In genomic region chr12:68336754-68337343, GRCh38 we compare ENCODE assay signal across 15 cellular contexts. TPM values are rescaled to one million over a fixed set of nuclear protein-coding genes. Genes with fewer than 3 reads are reported as not detected.
DNase-seq lines count a peak whose midpoint lies in the region; ATAC-seq, FAIRE-seq and TF ChIP-seq lines count a peak whose summit lies in the region.
"Had no signal": no experiment of that assay in that cellular context is flagged by ENCODE, and none has a peak within 500 bp of the region (broad histone marks: within the 10 kb centered on the region; RNA-seq: fewer than 3 reads in every experiment).

No MANE protein-coding gene starts in this region.

- no peaks in the 10 kb centered on the region for H3K79me2 ChIP-seq in K562 (ENCODE audit: control insufficient read depth, insufficient read depth, low read length)

- H3K27ac Mint-ChIP-seq in natural killer cell treated with Interleukin-12 subunit alpha and Interleukin-12 subunit beta and Interleukin-15 and Interleukin-18, amount 100 ng/mL, for 72 hours = no peak overlapping the region
- H3K27ac Mint-ChIP-seq: CD4-positive, CD25-positive, alpha-beta regulatory T cell; endodermal cell; naive thymus-derived CD4-positive, alpha-beta T cell had no signal

- H2AFZ ChIP-seq in K562 (ENCODE audit: low read depth, low read length) = no peak overlapping the region

- no peak for ATAC-seq in K562
- no peak for ATAC-seq in natural killer cell treated with Interleukin-12 subunit alpha and Interleukin-12 subunit beta and Interleukin-15 and Interleukin-18, amount 100 ng/mL, for 72 hours
- ATAC-seq in HG03442 (IDR thresholded peaks at IDR 0.05; ENCODE audit: unreplicated experiment) = no peak
- ATAC-seq: naive thymus-derived CD4-positive, alpha-beta T cell had no signal

- H3K4me1 ChIP-seq in K562 (replicated peaks in 1 of 2; ENCODE audit: control insufficient read depth in 2 of 2, insufficient read depth in 2 of 2, low read length in 2 of 2) (peaks cover 0 to 10% of the 10 kb centered on the region in 2 experiments; a peak in 2 of 5 replicates), rectal smooth muscle tissue (ENCODE audit: control insufficient read depth, insufficient read depth, low read length) (peaks cover 34% of the 10 kb centered on the region)

- H3K27ac ChIP-seq in K562 (ENCODE audit: extremely low read depth, low read depth, low read length) (no peak overlapping the region), rectal smooth muscle tissue (ENCODE audit: low read depth, low read length) (peak overlapping the region; percentile 89)

- peaks cover 20 to 27% of the 10 kb centered on the region in 2 donors for H3K4me1 Mint-ChIP-seq in natural killer cell treated with Interleukin-12 subunit alpha and Interleukin-12 subunit beta and Interleukin-15 and Interleukin-18, amount 100 ng/mL, for 72 hours (ENCODE audit: low read depth in 2 of 2)

- H3K27me3 ChIP-seq in K562 (ENCODE audit: control insufficient read depth in 2 of 2, insufficient read depth in 2 of 2, low read length in 2 of 2) (peaks cover 6 to 22% of the 10 kb centered on the region in 2 experiments), rectal smooth muscle tissue (ENCODE audit: control insufficient read depth, insufficient read depth, low read length) (no peaks in the 10 kb centered on the region), H7 (ENCODE audit: control insufficient read depth, insufficient read depth, low read length) (0 out of 2 replicates have a peak, but pooled peaks cover 1% of the 10 kb centered on the region)

- no peaks in the 10 kb centered on the region for H3K9me3 ChIP-seq in K562 (replicated peaks; ENCODE audit: control insufficient read depth, insufficient read depth, low read depth, low read length)

- FAIRE-seq in K562 (lab: Jason Lieb, UNC) (peak; percentile 29), RCC 7860 (lab: Jason Lieb, UNC) (no peak)

- no peak overlapping the region for H3K4me2 ChIP-seq in K562 (ENCODE audit: insufficient read depth, low read length)

- H3K4me3 Mint-ChIP-seq in natural killer cell treated with Interleukin-12 subunit alpha and Interleukin-12 subunit beta and Interleukin-15 and Interleukin-18, amount 100 ng/mL, for 72 hours = no peak overlapping the region
- H3K4me3 Mint-ChIP-seq: CD4-positive, CD25-positive, alpha-beta regulatory T cell; endodermal cell; naive thymus-derived CD4-positive, alpha-beta T cell had no signal

- H3K9me3 Mint-ChIP-seq in natural killer cell treated with Interleukin-12 subunit alpha and Interleukin-12 subunit beta and Interleukin-15 and Interleukin-18, amount 100 ng/mL, for 72 hours = no peaks in the 10 kb centered on the region
- H3K9me3 Mint-ChIP-seq: CD4-positive, CD25-positive, alpha-beta regulatory T cell; endodermal cell; naive thymus-derived CD4-positive, alpha-beta T cell had no signal

- DNase-seq in NCI-H2107 treated with DMSO at 0.1 percent for 48 hours (lab: John Stamatoyannopoulos, UW; ENCODE audit: unreplicated experiment) (peak; percentile 92), K562 (ENCODE audit: extremely low read depth in 1 of 4, low spot score in 3 of 4) (no peak), H7 (no peak), RCC 7860 (ENCODE audit: low spot score) (no peak)
- DNase-seq in natural killer cell treated with Interleukin-12 subunit alpha and Interleukin-12 subunit beta and Interleukin-15 and Interleukin-18, amount 100 ng/mL, for 72 hours (ENCODE audit: low spot score) = no peak
- DNase-seq: activated CD4-positive, alpha-beta T cell treated with anti-CD3 and anti-CD28 coated beads, Interleukin-2, amount 50 U/mL, for 1 hour; CD4-positive, CD25-positive, alpha-beta regulatory T cell; endodermal cell; naive thymus-derived CD4-positive, alpha-beta T cell; OCI-M1; retina; T-helper 1 cell had no signal

- no peaks in the 10 kb centered on the region for H3K9me1 ChIP-seq in K562 (ENCODE audit: control insufficient read depth, insufficient read depth, low read length)

- POLR2A ChIA-PET in K562 (lab: Yijun Ruan, JAX) = no interaction called here

- no peaks in the 10 kb centered on the region; the same call in 1 of the 2 replicates for H4K20me1 ChIP-seq in K562 (replicated peaks; ENCODE audit: control insufficient read depth, insufficient read depth, low read length)

- intact Hi-C loops in K562 (cut with micrococcal nuclease) = no loop called here

- in situ Hi-C loops in K562 (cut with MboI) = no loop called here

- no peak for TF ChIP-seq CTCF in K562 (IDR thresholded peaks at IDR 0.05 in 2 of 3, conservative IDR thresholded peaks at IDR 0.05 in 1 of 3; ENCODE audit: insufficient read depth in 2 of 3, low read depth in 1 of 3, low read length in 3 of 3)

- no peaks in the 10 kb centered on the region for H3K36me3 Mint-ChIP-seq in natural killer cell treated with Interleukin-12 subunit alpha and Interleukin-12 subunit beta and Interleukin-15 and Interleukin-18, amount 100 ng/mL, for 72 hours
- H3K36me3 Mint-ChIP-seq: CD4-positive, CD25-positive, alpha-beta regulatory T cell; naive thymus-derived CD4-positive, alpha-beta T cell had no signal

- H3K36me3 ChIP-seq in K562 (ENCODE audit: control insufficient read depth, insufficient read depth, low read length) = no peaks in the 10 kb centered on the region
- H3K36me3 ChIP-seq in rectal smooth muscle tissue (ENCODE audit: control insufficient read depth, insufficient read depth, low read length) = no peaks in the 10 kb centered on the region
- H3K36me3 ChIP-seq in H7 (replicated peaks; ENCODE audit: control insufficient read depth, insufficient read depth, low read length) = no peaks in the 10 kb centered on the region

- H3K4me3 ChIP-seq in K562 (no peak overlapping the region), rectal smooth muscle tissue (ENCODE audit: low read length) (no peak overlapping the region), H7 (ENCODE audit: insufficient read depth, low read depth, low read length) (no peak overlapping the region)

- H3K27me3 Mint-ChIP-seq in natural killer cell treated with Interleukin-12 subunit alpha and Interleukin-12 subunit beta and Interleukin-15 and Interleukin-18, amount 100 ng/mL, for 72 hours = no peaks in the 10 kb centered on the region

- WGBS in K562 (ENCODE audit: insufficient coverage, low coverage, missing lambda C conversion rate) = 20% methylated on average over 5 of the region's 5 CpGs

- CTCF ChIA-PET in K562 (lab: Yijun Ruan, JAX; ENCODE audit: low intra/inter-chr PET ratio) = no interaction called here

- TF ChIP-seq EP300 in Ishikawa (IDR thresholded peaks at IDR 0.05; ENCODE audit: borderline replicate concordance) (no peak), K562 (IDR thresholded peaks at IDR 0.05; ENCODE audit: low read length) (no peak)

- H3K9ac ChIP-seq in K562 (ENCODE audit: insufficient read depth in 1 of 2, low read depth in 2 of 2, low read length in 2 of 2) (no peak overlapping the region), rectal smooth muscle tissue (ENCODE audit: low read length) (no peak overlapping the region)

- no peak for TF ChIP-seq POLR2A in K562 (conservative IDR thresholded peaks at IDR 0.05)

- no TSS peak for BruUV-seq in K562 (replicated peaks; lab: Mats Ljungman, UMichigan)

- TF ChIP-seq RAD21 in Ishikawa (IDR thresholded peaks at IDR 0.05; ENCODE audit: low read depth) (no peak), K562 (CRISPR knock-in tag; conservative IDR thresholded peaks at IDR 0.05 in 1 of 2, IDR thresholded peaks at IDR 0.05 in 1 of 2) (no peak)

TF ChIP-seq in Ishikawa, 13 proteins besides CTCF, POLR2A, EP300 and RAD21 (continues in another document):
- TF ChIP-seq TCF12 (IDR thresholded peaks at IDR 0.05; ENCODE audit: low read depth) (no peak), USF1 (IDR thresholded peaks at IDR 0.05) (no peak), EGR1 (IDR thresholded peaks at IDR 0.05) (no peak), NFIC (IDR thresholded peaks at IDR 0.05) (peak; percentile 42; the same call in 1 of the 2 replicates), CEBPB (IDR thresholded peaks at IDR 0.05) (no peak)

TF ChIP-seq in K562, 482 proteins besides CTCF, POLR2A, EP300 and RAD21 (continues in another document):
- TF ChIP-seq ZNF12 (CRISPR knock-in tag; IDR thresholded peaks at IDR 0.05) (no peak), ZNF316 (IDR thresholded peaks at IDR 0.05) (peak; percentile 71), DMBX1 (CRISPR knock-in tag; IDR thresholded peaks at IDR 0.05; ENCODE audit: borderline replicate concordance) (no peak), ZNF830 (CRISPR knock-in tag; IDR thresholded peaks at IDR 0.05) (no peak), C11orf30 (IDR thresholded peaks at IDR 0.05; ENCODE audit: low read depth) (peak; percentile 60; the same call in 1 of the 2 replicates), MAFK (IDR thresholded peaks at IDR 0.05; ENCODE audit: low read length) (peak; percentile 15; the same call in 1 of the 2 replicates), MAFG (tag; conservative IDR thresholded peaks at IDR 0.05) (0 out of 2 replicates have a peak, but pooled peaks have one; percentile 27), SNIP1 (IDR thresholded peaks at IDR 0.05; ENCODE audit: low read depth) (no peak), CTBP1 (IDR thresholded peaks at IDR 0.05; ENCODE audit: borderline replicate concordance) (no peak), MAFF (IDR thresholded peaks at IDR 0.05; ENCODE audit: low read length) (0 out of 2 replicates have a peak, but pooled peaks have one; percentile 9)

RNA-seq across cellular contexts. Expression of gene MDM1, which starts 4.7 kb away (rescaled TPM):
- 9.7 and 33.5 TPM in 2 replicates for total RNA-seq in K562 (2011; cell fraction: chromatin; rRNA removed; ENCODE audit: low replicate concordance)
- 4.5 and 5.0 TPM in 2 replicates for total RNA-seq in K562 (2011; cell fraction: nucleolus; rRNA removed)
- 16.9 and 28.1 TPM in 2 replicates for total RNA-seq in K562 (2011; cell fraction: nucleoplasm; rRNA removed)
- 8.8 and 10.4 TPM in 2 replicates for total RNA-seq in K562 (2014; rRNA removed)
- total RNA-seq in K562 (2014; rRNA removed; fragmentation: Illumina TruSeq; extraction: Trizol) = 14.1 and 16.7 TPM in 2 replicates
- 16.4 and 16.8 TPM in 2 replicates for total RNA-seq in K562 (2015; rRNA removed; fragmentation: Illumina TruSeq; extraction: Trizol)
- total RNA-seq in K562 (2021) = 9.1 and 11.3 TPM in 2 replicates
- 11.7 and 16.1 TPM in 2 replicates for polyA plus RNA-seq in K562 (2011; rRNA removed)
- polyA plus RNA-seq in K562 (2011; cell fraction: cytosol; rRNA removed) = 1.5 and 3.5 TPM in 2 replicates
- polyA plus RNA-seq in K562 (2011; cell fraction: nucleus; rRNA removed) = 21.2 and 29.7 TPM in 2 replicates
- 8.0 and 8.2 TPM in 2 replicates for polyA plus RNA-seq in K562 (2012)
- polyA plus RNA-seq in K562 (2014; fragmentation: Illumina TruSeq; extraction: Trizol) = 10.2 and 13.1 TPM in 2 replicates
- 10 to 100 TPM in 1 of 2 experiments, 1 to 10 TPM in 1; 7.5 to 12.8 TPM for polyA plus RNA-seq in K562 (2014; fragmentation: Nextera tagmentation; extraction: Ambion mirVana)
- polyA plus RNA-seq in K562 (2014; rRNA removed) = 13.8 and 15.5 TPM in 2 replicates
- 9.9 and 14.2 TPM in 2 replicates for polyA minus RNA-seq in K562 (2011; rRNA and poly(A)+ RNA removed)
- polyA minus RNA-seq in K562 (2011; cell fraction: cytosol; rRNA and poly(A)+ RNA removed) = 1.9 and 5.3 TPM in 2 replicates
- 20.6 and 41.8 TPM in 2 replicates for polyA minus RNA-seq in K562 (2011; cell fraction: nucleus; rRNA and poly(A)+ RNA removed)
- 7.6 and 14.2 TPM in 2 replicates for total RNA-seq in H7 (2014; rRNA removed; shearing (Covaris generic))
- 10 to 100 TPM; 34.1 to 60.0 TPM for total RNA-seq in natural killer cell treated with Interleukin-12 subunit alpha and Interleukin-12 subunit beta and Interleukin-15 and Interleukin-18, amount 100 ng/mL, for 72 hours
